Comparison of ENCODE assay signal across 21 cellular contexts in genomic region chr10:11555556-11555955, GRCh38.
"Had no signal": no experiment of that assay in that cellular context is flagged by ENCODE, and none has a peak within 500 bp of the region (broad histone marks: within the 10 kb centered on the region; RNA-seq: fewer than 3 reads in every experiment).

No MANE protein-coding gene starts in this region.

- H3K4me3 Mint-ChIP-seq: activated naive CD8-positive, alpha-beta T cell treated with anti-CD3 and anti-CD28 coated beads for 36 hours; naive thymus-derived CD4-positive, alpha-beta T cell; neural progenitor cell; stimulated activated naive CD8-positive, alpha-beta T cell treated with anti-CD3 and anti-CD28 coated beads, Interleukin-15, Interleukin-2, amounts not matched to agents 100 ng/mL and 50 ng/mL, for 24 hours; T-helper 2 cell treated with Interferon-gamma antibody and Interleukin-4, amounts not matched to agents 5 μg/mL and 100 μg/mL, for 36 hours had no signal

- H3K4me2 ChIP-seq: neural progenitor cell had no signal

- H3K9ac ChIP-seq: neural progenitor cell had no signal

- DNase-seq: activated naive CD4-positive, alpha-beta T cell treated with Interleukin-2 at 50 U/mL for 16 hours; activated naive CD8-positive, alpha-beta T cell treated with anti-CD3 and anti-CD28 coated beads for 36 hours; activated T-cell treated with anti-CD3 and anti-CD28 coated beads, Interleukin-2, amount 50 U/mL, for 1 hour; central memory CD4-positive, alpha-beta T cell; effector memory CD4-positive, alpha-beta T cell; foreskin keratinocyte; kidney; lower lobe of right lung; naive thymus-derived CD4-positive, alpha-beta T cell; retina; spleen; stimulated activated CD4-positive, alpha-beta T cell treated with anti-CD3 and anti-CD28 coated beads, Interleukin-4, amount 100 ng/mL, for 24 hours; substantia nigra; thyroid gland; upper lobe of right lung; WERI-Rb-1 had no signal

- H3K4me3 ChIP-seq: lower lobe of right lung, neural progenitor cell, spleen, thyroid gland, upper lobe of right lung had no signal

- H3K27me3 ChIP-seq: foreskin keratinocyte, neural progenitor cell, spleen, thyroid gland, upper lobe of right lung had no signal

- H3K27me3 Mint-ChIP-seq: activated naive CD8-positive, alpha-beta T cell treated with anti-CD3 and anti-CD28 coated beads for 36 hours; progenitor cell of endocrine pancreas had no signal

- H3K9me3 Mint-ChIP-seq: activated T-helper 2 cell treated with anti-CD3 and anti-CD28 coated beads, Interferon-gamma antibody, Interleukin-2, Interleukin-4, amounts not matched to agents 10 μg/mL and 5 μg/mL and 100 μg/mL, durations not matched to agents 14 hours and 24 hours and 36 hours; T-helper 2 cell treated with Interferon-gamma antibody and Interleukin-4, amounts not matched to agents 5 μg/mL and 100 μg/mL, for 36 hours had no signal

- H3K9me3 ChIP-seq: lower lobe of right lung, spleen, thyroid gland, upper lobe of right lung had no signal

- ATAC-seq: foreskin keratinocyte; lower lobe of right lung; naive thymus-derived CD4-positive, alpha-beta T cell; upper lobe of right lung had no signal

- H2AFZ ChIP-seq: neural progenitor cell had no signal

- H3K27ac ChIP-seq: foreskin keratinocyte, lower lobe of right lung, neural progenitor cell, thyroid gland, upper lobe of right lung, WERI-Rb-1 had no signal

- H3K27ac Mint-ChIP-seq: activated naive CD8-positive, alpha-beta T cell treated with anti-CD3 and anti-CD28 coated beads for 36 hours; activated T-helper 2 cell treated with anti-CD3 and anti-CD28 coated beads, Interferon-gamma antibody, Interleukin-2, Interleukin-4, amounts not matched to agents 10 μg/mL and 5 μg/mL and 100 μg/mL, durations not matched to agents 14 hours and 24 hours and 36 hours; naive thymus-derived CD4-positive, alpha-beta T cell; neural progenitor cell; progenitor cell of endocrine pancreas; stimulated activated naive CD8-positive, alpha-beta T cell treated with anti-CD3 and anti-CD28 coated beads, Interleukin-15, Interleukin-2, amounts not matched to agents 100 ng/mL and 50 ng/mL, for 24 hours; T-helper 2 cell treated with Interferon-gamma antibody and Interleukin-4, amounts not matched to agents 5 μg/mL and 100 μg/mL, for 36 hours had no signal

- H3K4me1 ChIP-seq: neural progenitor cell had no signal

- H3K36me3 ChIP-seq: lower lobe of right lung, neural progenitor cell, spleen, thyroid gland, upper lobe of right lung, WERI-Rb-1 had no signal
